In the genomic region with DNA sequence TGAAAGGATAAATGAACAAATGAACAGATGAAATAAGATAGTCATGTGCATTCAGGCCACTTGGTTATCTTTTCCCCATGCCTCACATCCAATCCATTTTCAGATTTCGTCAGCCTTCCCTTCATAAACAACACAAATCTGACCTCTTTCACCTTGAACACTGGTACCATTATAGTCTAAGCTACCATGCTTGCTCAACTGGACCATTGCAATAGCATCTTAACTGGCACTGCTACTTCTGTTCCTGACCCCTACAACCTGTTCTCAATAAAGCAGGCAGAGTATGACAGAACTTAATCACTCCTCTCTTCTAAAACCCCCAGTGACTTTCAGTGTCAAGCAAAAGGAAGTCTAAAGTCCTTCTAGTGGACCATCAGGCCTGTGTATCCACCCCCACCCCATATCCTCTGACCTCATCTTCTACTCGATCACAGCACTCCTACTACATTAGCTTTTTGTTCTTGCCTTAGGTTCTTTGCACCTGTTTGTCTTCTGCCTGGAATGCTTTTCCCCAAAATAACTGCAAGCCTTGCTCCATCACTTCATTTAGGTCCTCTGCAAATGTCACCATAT, we compare ENCODE assay signal across 31 cellular contexts.
"Had no signal": no experiment of that assay in that cellular context is flagged by ENCODE, and none has a peak within 500 bp of the region (broad histone marks: within the 10 kb centered on the region; RNA-seq: fewer than 3 reads in every experiment).

No MANE protein-coding gene starts in this region.

- H3K36me3 ChIP-seq: MG63 had no signal

- FAIRE-seq: bronchial epithelial cell, TTC549 had no signal

- H3K9me3 ChIP-seq: MG63 had no signal

- ATAC-seq: activated CD4-positive, alpha-beta T cell treated with anti-CD3 and anti-CD28 coated beads for 36 hours; activated CD4-positive, CD25-positive, alpha-beta regulatory T cell treated with anti-CD3 and anti-CD28 coated beads, Interleukin-2, amount 50 U/mL, for 24 hours; activated naive CD8-positive, alpha-beta T cell treated with anti-CD3 and anti-CD28 coated beads, Interleukin-2, amount 50 U/mL, for 24 hours; activated T-cell treated with anti-CD3 and anti-CD28 coated beads, Interleukin-2, amount 50 U/mL, for 4 hours; WTC11 had no signal

- H3K27me3 ChIP-seq: MG63 had no signal

- H3K4me3 ChIP-seq: MG63 had no signal

- DNase-seq: activated CD4-positive, alpha-beta T cell treated with anti-CD3 and anti-CD28 coated beads for 36 hours; activated CD4-positive, alpha-beta T cell treated with anti-CD3 and anti-CD28 coated beads, Interleukin-2, amount 10 ng/mL, durations not matched to agents 7 days and 5 days; activated CD4-positive, alpha-beta T cell treated with anti-CD3 and anti-CD28 coated beads, Interleukin-2, amount 50 U/mL, for 48 hours; activated CD8-positive, alpha-beta memory T cell treated with anti-CD3 and anti-CD28 coated beads, Interleukin-2, amount 50 U/mL, for 4 hours; activated gamma-delta T cell treated with Interleukin-2 at 50 U/mL for 16 hours; activated naive CD4-positive, alpha-beta T cell treated with anti-CD3 and anti-CD28 coated beads, Interleukin-2, amount 10 ng/mL, durations not matched to agents 7 days and 5 days; activated naive CD8-positive, alpha-beta T cell treated with anti-CD3 and anti-CD28 coated beads, Interleukin-2, amount 50 U/mL, for 24 hours; activated T-cell treated with anti-CD3 and anti-CD28 coated beads for 4 hours; activated T-cell treated with anti-CD3 and anti-CD28 coated beads, Interleukin-2, amount 50 U/mL, for 4 hours; anterior cingulate cortex; caudate nucleus; cerebellar nuclear complex; Karpas-422; KBM-7; MG63; NCI-H1048; NCI-H1105 treated with DMSO at 0.1 percent for 48 hours; NCI-H1436 treated with DMSO at 0.1 percent for 48 hours; NCI-H1694 treated with DMSO at 0.1 percent for 48 hours; NCI-H2029 treated with DMSO at 0.1 percent for 48 hours; NCI-H2107; NCI-H2171; NCI-H510A; NCI-H526; NCI-H748 treated with DMSO at 0.1 percent for 48 hours; Right ventricle myocardium superior; SW 1271 had no signal
